ENCODE assay signal across 9 cellular contexts in the genomic region with DNA sequence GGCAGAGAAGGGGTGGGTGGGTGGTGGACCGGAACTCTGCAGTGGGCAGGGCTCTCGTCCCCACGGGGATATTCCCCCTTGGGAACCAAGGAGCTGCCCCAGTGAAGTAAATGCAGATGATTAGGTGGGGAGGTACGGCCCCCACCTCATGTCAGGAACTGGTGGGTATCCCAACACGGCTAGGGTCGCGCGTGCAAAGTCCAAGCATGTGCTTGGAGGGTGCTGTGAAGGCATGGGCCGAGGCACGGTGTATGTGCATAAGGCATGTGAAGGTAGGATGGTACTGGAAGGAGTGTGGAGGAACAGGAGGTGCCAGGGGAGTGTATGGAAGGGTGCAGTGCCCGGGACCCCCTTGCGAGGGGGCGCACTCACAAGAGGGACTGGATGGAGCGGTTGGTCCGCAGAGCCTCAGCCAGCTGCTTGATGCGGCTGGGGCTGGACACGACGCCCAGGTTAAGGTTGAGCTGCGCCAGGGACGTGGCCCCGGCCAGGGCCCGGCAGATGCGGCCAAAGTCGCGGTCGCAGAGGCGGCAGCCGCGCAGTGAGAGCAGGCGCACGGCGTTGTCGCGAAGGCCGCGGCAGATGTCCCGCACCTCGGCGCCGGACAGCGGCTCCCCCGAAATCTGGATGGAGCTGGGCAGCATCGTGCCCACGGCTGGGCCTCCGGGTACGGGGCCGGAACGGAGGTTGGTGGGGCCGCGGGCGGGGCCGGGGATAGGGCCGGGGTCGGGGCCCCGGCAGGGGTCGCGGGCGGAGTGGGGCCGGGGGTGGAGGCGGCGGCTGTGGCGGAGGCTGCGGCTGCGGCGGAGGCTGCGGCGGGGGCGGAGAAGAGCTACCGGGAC. TPM values are rescaled to one million over a fixed set of nuclear protein-coding genes. Genes with fewer than 3 reads are reported as not detected.
DNase-seq lines count a peak whose midpoint lies in the region; ATAC-seq and TF ChIP-seq lines count a peak whose summit lies in the region.
"Had no signal": no experiment of that assay in that cellular context is flagged by ENCODE, and none has a peak within 500 bp of the region (broad histone marks: within the 10 kb centered on the region; RNA-seq: fewer than 3 reads in every experiment).

No MANE protein-coding gene starts in this region.

- peak; percentile 29 for DNase-seq in ELR (ENCODE audit: low read depth)
- DNase-seq in MCF 10A (ENCODE audit: unreplicated experiment): no peak
- no peak for DNase-seq in mesothelial cell of epicardium (ENCODE audit: low spot score in 2 of 2, unreplicated experiment in 2 of 2)
- DNase-seq in epidermal melanocyte (ENCODE audit: insufficient read length, low spot score): no peak
- DNase-seq in NCI-H1092 treated with DMSO at 0.1 percent for 48 hours (lab: John Stamatoyannopoulos, UW): no peak
- DNase-seq in NCI-H2029 treated with DMSO at 0.1 percent for 48 hours (lab: John Stamatoyannopoulos, UW): no peak
- DNase-seq in stimulated activated CD4-positive, alpha-beta T cell treated with anti-CD3 and anti-CD28 coated beads, Interleukin-4, amount 100 ng/mL, for 1 hour: no peak

- no peak for TF ChIP-seq CTCF in MCF 10A (IDR thresholded peaks at IDR 0.05; ENCODE audit: unreplicated experiment)
- TF ChIP-seq CTCF in mesothelial cell of epicardium (IDR thresholded peaks at IDR 0.05; ENCODE audit: unreplicated experiment): no peak

- CTCF ChIA-PET in MCF 10A (lab: Yijun Ruan, JAX): interaction anchor here (0.5 to 4.5 kb wide), 9 partner anchors 7 to 636 kb away, joined by 3 to 47 read pairs (median 3); a partner anchor contains a TSS

- POLR2A ChIA-PET in MCF 10A (lab: Yijun Ruan, JAX): interaction anchor here (0.7 to 1.9 kb wide), 9 partner anchors 7 to 140 kb away, joined by 3 to 16 read pairs (median 4); a partner anchor contains a TSS

- ATAC-seq in HG03571 (IDR thresholded peaks at IDR 0.05; ENCODE audit: unreplicated experiment): peak; percentile 6

- H3K36me3 Mint-ChIP-seq in MCF 10A (ENCODE audit: insufficient read depth, unreplicated experiment) (peaks cover 47% of the 10 kb centered on the region), mesothelial cell of epicardium (peaks cover 16% of the 10 kb centered on the region)

- H3K27ac Mint-ChIP-seq in MCF 10A (ENCODE audit: low read depth, unreplicated experiment) (no peak overlapping the region), mesothelial cell of epicardium (peak overlapping the region; percentile 11)

- intact Hi-C loops in MCF 10A (cut with micrococcal nuclease): no loop called here

- H3K4me1 Mint-ChIP-seq in MCF 10A (ENCODE audit: insufficient read depth, unreplicated experiment) (peaks cover 11% of the 10 kb centered on the region), mesothelial cell of epicardium (peaks cover 9% of the 10 kb centered on the region)

- no TSS peak for BruUV-seq in MCF 10A (replicated peaks; lab: Mats Ljungman, UMichigan)

- H3K9me3 Mint-ChIP-seq in MCF 10A (ENCODE audit: unreplicated experiment) (no peaks in the 10 kb centered on the region), mesothelial cell of epicardium (no peaks in the 10 kb centered on the region)

- H3K27me3 Mint-ChIP-seq in MCF 10A (ENCODE audit: insufficient read depth, unreplicated experiment) (no peaks in the 10 kb centered on the region), mesothelial cell of epicardium (ENCODE audit: low read depth) (peaks cover 24% of the 10 kb centered on the region)

- peak overlapping the region; percentile 63 for H3K4me3 Mint-ChIP-seq in MCF 10A (ENCODE audit: unreplicated experiment)
- peak overlapping the region; percentile 78 for H3K4me3 Mint-ChIP-seq in mesothelial cell of epicardium

RNA-seq across cellular contexts. Expression of a gene that starts 0.8 kb away (rescaled TPM):
- total RNA-seq in MCF 10A (2022): 0.37 and 1.2 TPM in 2 replicates
- total RNA-seq in mesothelial cell of epicardium: 0.58 to 0.72 TPM (median 0.60 TPM) in 3 replicates

RNA-seq across cellular contexts. Expression of a gene that starts 7.4 kb away (rescaled TPM):
- 65.1 and 72.9 TPM in 2 replicates for total RNA-seq in MCF 10A (2022)
- 107 to 112 TPM (median 111 TPM) in 3 replicates for total RNA-seq in mesothelial cell of epicardium

RNA-seq across cellular contexts. Expression of a gene that starts 7.5 kb away (rescaled TPM):
- total RNA-seq in MCF 10A (2022) (54.9 and 63.6 TPM in 2 replicates), mesothelial cell of epicardium (39.5 to 43.4 TPM (median 41.3 TPM) in 3 replicates)

RNA-seq across cellular contexts. Expression of a gene that starts 32.0 kb away (rescaled TPM):
- total RNA-seq in MCF 10A (2022): 70.9 and 78.9 TPM in 2 replicates
- total RNA-seq in mesothelial cell of epicardium: 45.9 to 52.7 TPM (median 49.7 TPM) in 3 replicates

RNA-seq across cellular contexts. Expression of a gene that starts 54.0 kb away (rescaled TPM):
- total RNA-seq in MCF 10A (2022): 13.6 and 30.2 TPM in 2 replicates
- total RNA-seq in mesothelial cell of epicardium: 3.5 to 4.7 TPM (median 4.1 TPM) in 3 replicates
- total RNA-seq: NCI-H460 had no signal
